ENCODE assay signal across 8 cellular contexts in the genomic region with DNA sequence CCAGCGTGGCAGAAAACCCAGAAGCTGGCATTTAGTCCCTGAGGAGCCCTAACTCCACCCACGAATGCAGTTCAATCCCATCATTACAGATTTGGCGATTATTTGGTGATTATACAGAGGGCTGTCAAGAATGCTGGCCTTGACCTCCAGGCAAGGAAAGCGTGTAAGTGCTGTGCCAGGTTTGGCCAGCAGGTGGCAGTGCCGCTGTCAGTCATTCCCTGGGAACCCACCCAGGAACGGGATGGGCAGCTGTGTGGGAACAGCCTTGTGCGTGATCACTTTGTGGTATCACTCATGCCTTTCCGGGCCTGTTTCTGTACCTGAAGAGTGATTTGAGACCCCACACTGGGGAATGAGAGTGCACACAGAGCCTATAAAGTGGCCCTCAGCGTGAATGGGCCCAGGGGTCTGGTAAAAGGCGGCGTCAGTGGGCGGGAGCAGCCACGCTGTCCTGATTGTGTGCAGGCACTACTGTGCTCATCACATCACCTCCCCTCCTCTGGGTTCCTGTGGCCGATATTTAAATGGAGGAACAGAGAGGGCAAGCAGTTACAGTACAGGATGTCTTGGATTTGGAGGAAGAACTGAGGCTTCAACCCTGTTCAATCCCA.
DNase-seq lines count a peak whose midpoint lies in the region; ATAC-seq, FAIRE-seq and TF ChIP-seq lines count a peak whose summit lies in the region.

No MANE protein-coding gene starts in this region.

- intact Hi-C loops in activated CD4-positive, alpha-beta T cell treated with anti-CD3 and anti-CD28 coated beads for 36 hours (cut with DNase I, micrococcal nuclease): no loop called here
- intact Hi-C loops in HepG2 (cut with micrococcal nuclease; ENCODE audit: unreplicated experiment): no loop called here

- no peaks in the 10 kb centered on the region for H3K9me3 Mint-ChIP-seq in activated CD4-positive, alpha-beta T cell treated with anti-CD3 and anti-CD28 coated beads for 36 hours (ENCODE audit: low read depth)

- H3K9me3 ChIP-seq in HepG2 (ENCODE audit: low read length): no peaks in the 10 kb centered on the region

- BruUV-seq in HepG2 (replicated peaks; lab: Mats Ljungman, UMichigan): no TSS peak

- H3K36me3 Mint-ChIP-seq in activated CD4-positive, alpha-beta T cell treated with anti-CD3 and anti-CD28 coated beads for 36 hours (ENCODE audit: low read depth): no peaks in the 10 kb centered on the region

- no peak overlapping the region for H3K4me2 ChIP-seq in HepG2 (ENCODE audit: low read depth, low read length)

- no peaks in the 10 kb centered on the region for H3K4me1 Mint-ChIP-seq in activated CD4-positive, alpha-beta T cell treated with anti-CD3 and anti-CD28 coated beads for 36 hours

- H4K20me1 ChIP-seq in HepG2 (ENCODE audit: insufficient read depth, low read length): no peaks in the 10 kb centered on the region

- no peak overlapping the region for H3K27ac Mint-ChIP-seq in activated CD4-positive, alpha-beta T cell treated with anti-CD3 and anti-CD28 coated beads for 36 hours

- no peaks in the 10 kb centered on the region for H3K36me3 ChIP-seq in HepG2 (replicated peaks in 1 of 2; ENCODE audit: control insufficient read depth in 1 of 2, insufficient read depth in 2 of 2, low read length in 2 of 2)

- H3K79me2 ChIP-seq in HepG2 (ENCODE audit: insufficient read depth, low read length): no peaks in the 10 kb centered on the region

- POLR2A ChIA-PET in activated CD4-positive, alpha-beta T cell treated with anti-CD3 and anti-CD28 coated beads for 36 hours (lab: Charles Lee): no interaction called here
- POLR2A ChIA-PET in HepG2 (lab: Yijun Ruan, JAX): no interaction called here

- CTCF ChIA-PET in activated CD4-positive, alpha-beta T cell treated with anti-CD3 and anti-CD28 coated beads for 36 hours (lab: Charles Lee): interaction anchor here (0.6 to 1.7 kb wide), 9 partner anchors 10 to 819 kb away, joined by 3 to 9 read pairs (median 4); no protein-coding TSS in a partner anchor
- CTCF ChIA-PET in HepG2 (lab: Yijun Ruan, JAX; ENCODE audit: low intra/inter-chr PET ratio, low total read pairs): no interaction called here

- peak; percentile 84 for TF ChIP-seq CTCF in HepG2 (CRISPR knock-in tag; IDR thresholded peaks at IDR 0.05)

- peaks cover 0 to 26% of the 10 kb centered on the region in 2 experiments; a peak in 1 of 5 replicates for H3K27me3 ChIP-seq in HepG2 (ENCODE audit: control insufficient read depth in 1 of 2, insufficient read depth in 2 of 2, low read length in 2 of 2)

- peak; percentile 60 for DNase-seq in Daoy (ENCODE audit: low read depth)
- DNase-seq in Jurkat, Clone E6-1 (ENCODE audit: low read depth, low spot score): peak; percentile 29
- peak; percentile 74 for DNase-seq in activated CD4-positive, alpha-beta T cell treated with anti-CD3 and anti-CD28 coated beads for 36 hours
- peak; percentile 31 for DNase-seq in cerebellum (ENCODE audit: low spot score)
- peak; percentile 13 for DNase-seq in HepG2 (ENCODE audit: low spot score)
- DNase-seq in stimulated activated CD8-positive, alpha-beta memory T cell treated with anti-CD3 and anti-CD28 coated beads, Interleukin-12 subunit alpha, Interleukin-12 subunit beta, amount 100 ng/mL, for 1 hour (ENCODE audit: low read depth): peak; percentile 39
- no peak for DNase-seq in SIG-M5 (lab: John Stamatoyannopoulos, UW)

- peak; percentile 44 for FAIRE-seq in HepG2 (lab: Jason Lieb, UNC)

- H2AFZ ChIP-seq in HepG2 (ENCODE audit: low read length): no peak overlapping the region

- H3K9ac ChIP-seq in HepG2 (ENCODE audit: insufficient read depth, low read depth, low read length): no peak overlapping the region

- no peak overlapping the region for H3K4me3 ChIP-seq in Jurkat, Clone E6-1 (ENCODE audit: low read length)
- H3K4me3 ChIP-seq in HepG2 (replicated peaks in 1 of 3; ENCODE audit: insufficient read depth in 1 of 3, low read depth in 2 of 3, low read length in 3 of 3): no peak overlapping the region

- no peaks in the 10 kb centered on the region for H3K4me1 ChIP-seq in HepG2 (ENCODE audit: insufficient read depth, low read length)

- peaks cover 7% of the 10 kb centered on the region for H3K27me3 Mint-ChIP-seq in activated CD4-positive, alpha-beta T cell treated with anti-CD3 and anti-CD28 coated beads for 36 hours

- no peak for TF ChIP-seq EP300 in HepG2 (IDR thresholded peaks at IDR 0.05; ENCODE audit: low read depth in 2 of 2, low read length in 2 of 2)
- TF ChIP-seq EP300 in HepG2 (CRISPR knock-in tag; IDR thresholded peaks at IDR 0.05; ENCODE audit: borderline replicate concordance): no peak

- TF ChIP-seq RAD21 in HepG2 (CRISPR knock-in tag; IDR thresholded peaks at IDR 0.05): no peak

- no peak overlapping the region for H3K27ac ChIP-seq in HepG2 (ENCODE audit: extremely low read length, insufficient read depth, low read length)

- ATAC-seq in activated CD4-positive, alpha-beta T cell treated with anti-CD3 and anti-CD28 coated beads for 36 hours: peak; percentile 42
- peak; percentile 71 for ATAC-seq in HepG2
- no peak for ATAC-seq in HG03159 (IDR thresholded peaks at IDR 0.05; ENCODE audit: unreplicated experiment)

- no peak overlapping the region for H3K4me3 Mint-ChIP-seq in activated CD4-positive, alpha-beta T cell treated with anti-CD3 and anti-CD28 coated beads for 36 hours

- no peak for TF ChIP-seq POLR2A in HepG2 (IDR thresholded peaks at IDR 0.05; ENCODE audit: insufficient read depth in 1 of 2, low read depth in 2 of 2, low read length in 2 of 2)

- 47% methylated on average over 9 of the region's 14 CpGs for WGBS in HepG2 (ENCODE audit: low lambda C conversion rate)

- in situ Hi-C loops in HepG2 (cut with HindIII; ENCODE audit: extremely low pct_ligation_motif_present, low pct_unique_long_range_greater_than_20kb): no loop called here

TF ChIP-seq in HepG2, 621 proteins besides CTCF, POLR2A, EP300 and RAD21 (continues in another document):
- TF ChIP-seq ASH2L (IDR thresholded peaks at IDR 0.05; ENCODE audit: insufficient read length, low read depth, low read length): no peak
- peak; percentile 82 for TF ChIP-seq PBX2 (CRISPR knock-in tag; IDR thresholded peaks at IDR 0.05)
- TF ChIP-seq GPN1 (CRISPR knock-in tag; IDR thresholded peaks at IDR 0.05; ENCODE audit: borderline replicate concordance): no peak
- TF ChIP-seq, protein P1, sequence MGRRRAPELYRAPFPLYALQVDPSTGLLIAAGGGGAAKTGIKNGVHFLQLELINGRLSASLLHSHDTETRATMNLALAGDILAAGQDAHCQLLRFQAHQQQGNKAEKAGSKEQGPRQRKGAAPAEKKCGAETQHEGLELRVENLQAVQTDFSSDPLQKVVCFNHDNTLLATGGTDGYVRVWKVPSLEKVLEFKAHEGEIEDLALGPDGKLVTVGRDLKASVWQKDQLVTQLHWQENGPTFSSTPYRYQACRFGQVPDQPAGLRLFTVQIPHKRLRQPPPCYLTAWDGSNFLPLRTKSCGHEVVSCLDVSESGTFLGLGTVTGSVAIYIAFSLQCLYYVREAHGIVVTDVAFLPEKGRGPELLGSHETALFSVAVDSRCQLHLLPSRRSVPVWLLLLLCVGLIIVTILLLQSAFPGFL (CRISPR knock-in tag; IDR thresholded peaks at IDR 0.05): no peak
- TF ChIP-seq XRCC5 (optimal IDR thresholded peaks at IDR 0.05; ENCODE audit: low read length): peak; percentile 47
- no peak for TF ChIP-seq CC2D1A (CRISPR knock-in tag; IDR thresholded peaks at IDR 0.05)
- no peak for TF ChIP-seq TRIM24 (CRISPR knock-in tag; IDR thresholded peaks at IDR 0.05)
- no peak for TF ChIP-seq ZNF660 (CRISPR knock-in tag; IDR thresholded peaks at IDR 0.05; ENCODE audit: borderline replicate concordance, low read depth)
- no peak for TF ChIP-seq GZF1 (CRISPR knock-in tag; IDR thresholded peaks at IDR 0.05)
- TF ChIP-seq ZMYM4 (CRISPR knock-in tag; IDR thresholded peaks at IDR 0.05): no peak
- TF ChIP-seq ZNF280B (CRISPR knock-in tag; IDR thresholded peaks at IDR 0.05; ENCODE audit: borderline replicate concordance): peak; percentile 42; the same call in 1 of the 2 replicates
- no peak for TF ChIP-seq HNRNPUL1 (IDR thresholded peaks at IDR 0.05; ENCODE audit: low read depth, low read length)
- peak; percentile 59; the same call in 1 of the 2 replicates for TF ChIP-seq NR2F6 (IDR thresholded peaks at IDR 0.05)
- peak; percentile 71; the same call in 1 of the 2 replicates for TF ChIP-seq NR2F6 (CRISPR knock-in tag; IDR thresholded peaks at IDR 0.05)
- TF ChIP-seq ZNF224 (CRISPR knock-in tag; IDR thresholded peaks at IDR 0.05): no peak
- TF ChIP-seq, protein P2, sequence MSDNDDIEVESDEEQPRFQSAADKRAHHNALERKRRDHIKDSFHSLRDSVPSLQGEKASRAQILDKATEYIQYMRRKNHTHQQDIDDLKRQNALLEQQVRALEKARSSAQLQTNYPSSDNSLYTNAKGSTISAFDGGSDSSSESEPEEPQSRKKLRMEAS (IDR thresholded peaks at IDR 0.05): no peak
- TF ChIP-seq TOPORS (CRISPR knock-in tag; IDR thresholded peaks at IDR 0.05): no peak
- 0 out of 4 replicates have a peak, but pooled peaks of 1 of the 2 experiments have one; percentile 26 for TF ChIP-seq NR2F1 (CRISPR knock-in tag; IDR thresholded peaks at IDR 0.05)
- TF ChIP-seq EED (CRISPR knock-in tag; IDR thresholded peaks at IDR 0.05): no peak
- TF ChIP-seq HOXD1 (CRISPR knock-in tag; IDR thresholded peaks at IDR 0.05): no peak
- TF ChIP-seq ZNF709 (CRISPR knock-in tag; IDR thresholded peaks at IDR 0.05): no peak
- no peak for TF ChIP-seq ZMAT3 (CRISPR knock-in tag; conservative IDR thresholded peaks at IDR 0.05)
